ENCODE assay signal across 17 cellular contexts in the genomic region with DNA sequence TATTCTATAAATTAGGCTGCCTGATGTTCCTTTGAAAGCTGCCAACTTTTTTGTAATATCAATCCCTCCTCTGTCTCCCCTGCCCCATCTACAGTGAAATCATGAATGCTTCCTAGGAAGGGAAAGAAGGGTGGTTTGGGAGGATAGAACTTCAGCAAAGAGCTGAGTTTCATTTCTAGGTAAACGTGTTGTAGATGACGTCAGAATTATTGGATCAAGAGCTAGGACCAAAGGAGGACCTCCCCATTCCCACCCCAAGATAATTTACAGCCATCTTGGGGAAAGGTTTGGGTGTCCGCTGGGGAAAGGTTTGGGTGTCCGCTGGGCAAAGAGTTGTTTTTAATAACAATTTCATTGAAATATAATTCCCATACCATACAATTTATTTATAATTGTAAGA. TPM values are rescaled to one million over a fixed set of nuclear protein-coding genes. Genes with fewer than 3 reads are reported as not detected.
A peak's percentile ranks its signal among the peaks of the same experiment; 100 is the strongest.
DNase-seq lines count a peak whose midpoint lies in the region; ATAC-seq and TF ChIP-seq lines count a peak whose summit lies in the region.
"Had no signal": no experiment of that assay in that cellular context is flagged by ENCODE, and none has a peak within 500 bp of the region (broad histone marks: within the 10 kb centered on the region; RNA-seq: fewer than 3 reads in every experiment).

No MANE protein-coding gene starts in this region.

- ATAC-seq in right cardiac atrium = no peak
- no peak for ATAC-seq in lung (ENCODE audit: insufficient read depth, low FRiP score)
- no peak for ATAC-seq in HG03378 (IDR thresholded peaks at IDR 0.05; ENCODE audit: unreplicated experiment)

- intact Hi-C loops in cardiac septum (cut with DNase I) (no loop called here), right cardiac atrium (cut with DNase I) (no loop called here), esophagus muscularis mucosa (cut with DNase I) (no loop called here)

- H3K36me3 ChIP-seq in esophagus muscularis mucosa (no peaks in the 10 kb centered on the region), lung (ENCODE audit: control insufficient read depth in 2 of 2, insufficient read depth in 2 of 2, low read length in 2 of 2) (no peaks in the 10 kb centered on the region)

- no peak overlapping the region for H3K27ac ChIP-seq in right cardiac atrium (ENCODE audit: low read length)
- no peak overlapping the region for H3K27ac ChIP-seq in esophagus muscularis mucosa (replicated peaks in 1 of 4)
- H3K27ac ChIP-seq in lung (ENCODE audit: low read depth in 1 of 2, low read length in 1 of 2) = no peak overlapping the region

- H3K4me1 ChIP-seq in right cardiac atrium (ENCODE audit: control insufficient read depth, insufficient read depth, low read length) (no peaks in the 10 kb centered on the region), esophagus muscularis mucosa (peaks cover 6 to 13% (median 10%) of the 10 kb centered on the region in 4 donors), lung (ENCODE audit: control insufficient read depth in 2 of 2, insufficient read depth in 2 of 2, low read length in 2 of 2) (peaks cover 0 to 3% of the 10 kb centered on the region in 2 donors)

- no peaks in the 10 kb centered on the region for H3K9me3 ChIP-seq in right cardiac atrium (ENCODE audit: control insufficient read depth, low read length)
- no peaks in the 10 kb centered on the region for H3K9me3 ChIP-seq in esophagus muscularis mucosa
- no peaks in the 10 kb centered on the region for H3K9me3 ChIP-seq in lung (ENCODE audit: control insufficient read depth in 2 of 2, insufficient read depth in 1 of 2, low read length in 1 of 2)

- H3K27me3 ChIP-seq in right cardiac atrium (ENCODE audit: control insufficient read depth, insufficient read depth) = no peaks in the 10 kb centered on the region
- H3K27me3 ChIP-seq in esophagus muscularis mucosa = peaks cover 0 to 35% (median 3%) of the 10 kb centered on the region in 4 donors
- H3K27me3 ChIP-seq in lung (ENCODE audit: control insufficient read depth, insufficient read depth) = no peaks in the 10 kb centered on the region

- TF ChIP-seq EP300 in esophagus muscularis mucosa (IDR thresholded peaks at IDR 0.05) = no peak

- TF ChIP-seq POLR2A in esophagus muscularis mucosa (IDR thresholded peaks at IDR 0.05; ENCODE audit: low read depth) = no peak

- TF ChIP-seq CTCF in esophagus muscularis mucosa (IDR thresholded peaks at IDR 0.05) (no peak), lung (IDR thresholded peaks at IDR 0.05; ENCODE audit: control extremely low read depth, extremely low read depth) (no peak)

- DNase-seq in cardiac septum (ENCODE audit: low spot score) (peak; percentile 1), right cardiac atrium (no peak), esophagus muscularis mucosa (ENCODE audit: extremely low spot score) (peak; percentile 60), lung (ENCODE audit: low spot score) (peak; percentile 5), NCI-H2171 (lab: John Stamatoyannopoulos, UW) (no peak)
- no peak for DNase-seq in stimulated activated CD4-positive, alpha-beta T cell treated with anti-CD3 and anti-CD28 coated beads, Interleukin-2, amount 100 ng/mL, for 48 hours
- DNase-seq: C1 segment of cervical spinal cord; Calu3; CD4-positive, alpha-beta memory T cell; COR-L47; DMS53; DMS79 treated with DMSO at 0.1 percent for 48 hours; GOT3; HCEC 1CT had no signal

- WGBS in right cardiac atrium = 65% methylated on average over 4 of the region's 4 CpGs
- 76% methylated on average over 4 of the region's 4 CpGs for WGBS in esophagus muscularis mucosa
- WGBS in lung, 2 donors = 70 to 75% methylated on average over 4 of the region's 4 CpGs

- no peak overlapping the region for H3K4me3 ChIP-seq in right cardiac atrium (ENCODE audit: low read length)
- H3K4me3 ChIP-seq in esophagus muscularis mucosa = no peak overlapping the region
- no peak overlapping the region for H3K4me3 ChIP-seq in lung

RNA-seq across cellular contexts. Expression of gene ANKRD53, which starts 11.2 kb away (rescaled TPM):
- total RNA-seq in cardiac septum (0.38 TPM), right cardiac atrium (1 to 10 TPM in 3 of 4 donors, under 1 TPM in 1; 0.71 to 3.1 (median 1.1) TPM), esophagus muscularis mucosa (1 to 10 TPM in 1 of 4 donors, under 1 TPM in 3; under 0.01 to 3.2 (median 0.82) TPM), lung (1 to 10 TPM in 1 of 2 donors, under 1 TPM in 1; 0.82 to 2.5 TPM)
- polyA plus RNA-seq in right cardiac atrium (1.3 TPM), lung (under 1 TPM; 0.63 to 0.69 TPM)
- total RNA-seq: A172, Calu3, Daoy had no signal
- polyA plus RNA-seq: CD4-positive, alpha-beta memory T cell had no signal

RNA-seq across cellular contexts. Expression of gene TEX261, which starts 27.5 kb away (rescaled TPM):
- total RNA-seq in cardiac septum (46.1 TPM), right cardiac atrium (10 to 100 TPM; 43.4 to 59.4 (median 51.0) TPM), esophagus muscularis mucosa (10 to 100 TPM; 21.6 to 37.7 (median 33.3) TPM), lung (10 to 100 TPM; 23.0 to 55.8 TPM)
- polyA plus RNA-seq in right cardiac atrium (37.7 TPM), lung (10 to 100 TPM; 31.8 to 36.9 TPM)

RNA-seq across cellular contexts. Expression of gene ATP6V1B1, which starts 31.5 kb away (rescaled TPM):
- 0.43 TPM for total RNA-seq in cardiac septum
- under 1 TPM in 2 of 4 donors, not detected in 2; 0.26 to 0.84 TPM for total RNA-seq in right cardiac atrium
- polyA plus RNA-seq in right cardiac atrium = 0.93 TPM
- 1 to 10 TPM in 1 of 4 donors, under 1 TPM in 1, not detected in 2; 0.83 to 1.6 TPM for total RNA-seq in esophagus muscularis mucosa
- 1 to 10 TPM; 1.4 to 5.9 TPM for total RNA-seq in lung
- 1 to 10 TPM in 1 of 2 donors, under 1 TPM in 1; 0.33 to 2.2 TPM for polyA plus RNA-seq in lung
- total RNA-seq: Calu3; CD4-positive, alpha-beta memory T cell had no signal
- polyA plus RNA-seq: CD4-positive, alpha-beta memory T cell had no signal

Comparison
In these comparisons a context has a peak if more than half of its experiments do, and no peak if none do; other contexts are left out.
1. DNase-seq: peak in cardiac septum (single experiment), esophagus muscularis mucosa (single experiment) and lung (single experiment); none in right cardiac atrium (0 of 3), NCI-H2171 (single experiment) and stimulated activated CD4-positive, alpha-beta T cell treated with anti-CD3 and anti-CD28 coated beads, Interleukin-2, amount 100 ng/mL, for 48 hours (0 of 2).